In genomic region chr16:48950184-48950583, GRCh38 we compare ENCODE assay signal across 16 cellular contexts.
"Had no signal": no experiment of that assay in that cellular context is flagged by ENCODE, and none has a peak within 500 bp of the region (broad histone marks: within the 10 kb centered on the region; RNA-seq: fewer than 3 reads in every experiment).

No MANE protein-coding gene starts in this region.

- ATAC-seq: esophagus mucosa, mucosa of descending colon, natural killer cell had no signal

- H3K27ac ChIP-seq: colonic mucosa, left ventricle myocardium inferior, neutrophil, parathyroid adenoma had no signal

- H3K27me3 ChIP-seq: colonic mucosa, neutrophil, transverse colon had no signal

- H3K36me3 ChIP-seq: colonic mucosa, left ventricle myocardium inferior, neutrophil, transverse colon had no signal

- DNase-seq: activated CD4-positive, alpha-beta T cell treated with anti-CD3 and anti-CD28 coated beads, Interleukin-2, amount 50 U/mL, for 4 hours; activated CD4-positive, CD25-positive, alpha-beta regulatory T cell treated with anti-CD3 and anti-CD28 coated beads, Interleukin-2, amount 50 U/mL, for 72 hours; activated naive CD4-positive, alpha-beta T cell treated with anti-CD3 and anti-CD28 coated beads, Interleukin-2, amount 10 ng/mL, durations not matched to agents 7 days and 5 days; central memory CD4-positive, alpha-beta T cell; colonic mucosa; left ventricle myocardium inferior; mucosa of descending colon; natural killer cell; small intestine; stimulated activated CD4-positive, alpha-beta T cell treated with anti-CD3 and anti-CD28 coated beads, Interleukin-4, amount 100 ng/mL, for 4 hours; stimulated activated CD8-positive, alpha-beta memory T cell treated with anti-CD3 and anti-CD28 coated beads, Interleukin-4, amount 100 ng/mL, for 48 hours; stimulated activated naive CD4-positive, alpha-beta T cell treated with Interleukin-2 at 50 U/mL for 16 hours; transverse colon had no signal

- H3K9me3 ChIP-seq: colonic mucosa, left ventricle myocardium inferior, mucosa of descending colon, neutrophil, transverse colon had no signal

- H3K4me3 ChIP-seq: colonic mucosa, left ventricle myocardium inferior, mucosa of descending colon, transverse colon had no signal

- FAIRE-seq: small intestine had no signal

- H3K9ac ChIP-seq: parathyroid adenoma had no signal

- H3K4me1 ChIP-seq: colonic mucosa, parathyroid adenoma, transverse colon had no signal
